7 cellular contexts compared by ENCODE assay signal in the genomic region with DNA sequence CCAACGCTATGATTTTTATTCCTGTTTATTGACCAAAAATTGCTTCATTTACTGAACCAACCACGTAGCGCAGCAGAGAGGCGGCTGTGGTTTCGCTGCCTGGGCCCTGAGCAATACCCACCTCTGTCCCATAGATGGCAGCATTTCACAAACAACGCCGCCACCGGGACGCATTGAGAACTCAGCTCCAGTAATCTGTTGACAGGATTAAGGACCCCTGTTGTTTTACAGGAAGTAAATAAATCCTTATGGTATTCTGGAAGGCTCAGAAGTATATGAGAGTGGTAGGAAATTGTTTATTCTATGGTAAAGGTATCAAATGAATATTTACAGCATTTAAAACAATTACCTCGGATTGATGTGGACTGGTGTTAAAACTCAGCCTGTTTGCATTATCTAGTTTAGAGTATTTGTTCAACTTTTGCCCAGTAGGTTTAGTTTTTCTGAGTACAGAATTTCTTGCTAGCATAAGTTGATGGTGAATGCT.
DNase-seq lines count a peak whose midpoint lies in the region; ATAC-seq, FAIRE-seq and TF ChIP-seq lines count a peak whose summit lies in the region.

No MANE protein-coding gene starts in this region.

- no peak overlapping the region for H3K4me2 ChIP-seq in SK-N-SH

- H2AFZ ChIP-seq in SK-N-SH (ENCODE audit: low read depth): no peak overlapping the region

- peak overlapping the region in 1 of 2 experiments; percentile 16; a peak in 1 of 4 replicates for H3K4me3 ChIP-seq in SK-N-SH (ENCODE audit: low read depth in 2 of 2, low read length in 1 of 2)
- peak overlapping the region; percentile 30 for H3K4me3 ChIP-seq in adipocyte (ENCODE audit: low read length)
- H3K4me3 ChIP-seq in left ventricle myocardium inferior: no peak overlapping the region

- no peaks in the 10 kb centered on the region for H3K9me2 ChIP-seq in SK-N-SH

- peak; percentile 84 for TF ChIP-seq RAD21 in SK-N-SH (IDR thresholded peaks at IDR 0.05; ENCODE audit: low read length)

- H4K20me1 ChIP-seq in SK-N-SH (ENCODE audit: insufficient read depth): no peaks in the 10 kb centered on the region

- no peaks in the 10 kb centered on the region for H3K36me3 ChIP-seq in SK-N-SH (replicated peaks in 1 of 2; ENCODE audit: control insufficient read depth in 1 of 2, insufficient read depth in 2 of 2, low read length in 1 of 2)
- no peaks in the 10 kb centered on the region for H3K36me3 ChIP-seq in adipocyte (ENCODE audit: control insufficient read depth, insufficient read depth, low read length, severe bottlenecking)
- H3K36me3 ChIP-seq in left ventricle myocardium inferior: no peaks in the 10 kb centered on the region

- intact Hi-C loops in left ventricle myocardium inferior (cut with micrococcal nuclease): loop anchor here (10.0 kb wide), 1 partner anchor 1452 kb away; no protein-coding TSS in a partner anchor

- TF ChIP-seq POLR2A in GM12892 (IDR thresholded peaks at IDR 0.05; ENCODE audit: low read depth, low read length): no peak

- peak; percentile 19 for DNase-seq in GM12892 (ENCODE audit: insufficient read length)
- peak; percentile 79 for DNase-seq in NAMALWA (ENCODE audit: low spot score)
- peak; percentile 67 for DNase-seq in SK-N-SH
- DNase-seq in adipocyte (ENCODE audit: low read depth): peak; percentile 88
- peak; percentile 37 for DNase-seq in left ventricle myocardium inferior
- DNase-seq in retina: peak; percentile 87

- H3K27me3 ChIP-seq in SK-N-SH (ENCODE audit: insufficient read depth) (no peaks in the 10 kb centered on the region), adipocyte (replicated peaks; ENCODE audit: control insufficient read depth, insufficient read depth, low read length) (no peaks in the 10 kb centered on the region), left ventricle myocardium inferior (ENCODE audit: low read depth) (peaks cover 28% of the 10 kb centered on the region)

- POLR2A ChIA-PET in SK-N-SH (lab: Yijun Ruan, JAX): no interaction called here

- no peak overlapping the region for H3K27ac ChIP-seq in SK-N-SH (ENCODE audit: low read depth in 2 of 2, low read length in 1 of 2)
- H3K27ac ChIP-seq in left ventricle myocardium inferior (replicated peaks): no peak overlapping the region

- peak; percentile 98 for ATAC-seq in HG02588 (IDR thresholded peaks at IDR 0.05; ENCODE audit: unreplicated experiment)

- no peaks in the 10 kb centered on the region for H3F3A ChIP-seq in SK-N-SH (replicated peaks; ENCODE audit: insufficient read depth)

- TF ChIP-seq EP300 in SK-N-SH (IDR thresholded peaks at IDR 0.05; ENCODE audit: borderline replicate concordance in 1 of 2, low read depth in 1 of 2, low read length in 1 of 2): no peak

- no peaks in the 10 kb centered on the region for H3K9me3 ChIP-seq in SK-N-SH
- no peaks in the 10 kb centered on the region for H3K9me3 ChIP-seq in adipocyte (ENCODE audit: control insufficient read depth, low read length)
- peaks cover 5% of the 10 kb centered on the region for H3K9me3 ChIP-seq in left ventricle myocardium inferior (replicated peaks)

- TF ChIP-seq CTCF in SK-N-SH (IDR thresholded peaks at IDR 0.05): peak; percentile 98
- TF ChIP-seq CTCF in left ventricle myocardium inferior (IDR thresholded peaks at IDR 0.05; ENCODE audit: borderline replicate concordance): peak; percentile 96

- 3% methylated on average over 10 of the region's 10 CpGs for WGBS in SK-N-SH (ENCODE audit: low lambda C conversion rate)

- peak; percentile 79 for FAIRE-seq in GM12892 (lab: Jason Lieb, UNC)

- no peaks in the 10 kb centered on the region; a peak in 1 of 4 replicates for H3K4me1 ChIP-seq in SK-N-SH (ENCODE audit: control insufficient read depth in 1 of 2, insufficient read depth in 2 of 2, low read depth in 1 of 2, low read length in 1 of 2)
- peaks cover 3% of the 10 kb centered on the region for H3K4me1 ChIP-seq in adipocyte (ENCODE audit: control insufficient read depth, insufficient read depth, low read length)
- H3K4me1 ChIP-seq in left ventricle myocardium inferior: no peaks in the 10 kb centered on the region

- no peaks in the 10 kb centered on the region for H3K79me2 ChIP-seq in SK-N-SH (ENCODE audit: insufficient read depth)

- CTCF ChIA-PET in SK-N-SH (lab: Yijun Ruan, JAX): interaction anchor here (0.6 to 3.7 kb wide), 37 partner anchors 10 to 1483 kb away, joined by 3 to 34 read pairs (median 4); no protein-coding TSS in a partner anchor

- H3K9ac ChIP-seq in SK-N-SH (no peak overlapping the region), adipocyte (ENCODE audit: low read length) (no peak overlapping the region)

TF ChIP-seq in SK-N-SH, 30 proteins besides CTCF, POLR2A, EP300 and RAD21:
- TF ChIP-seq SMC3 (IDR thresholded peaks at IDR 0.05; ENCODE audit: low read depth, low read length) (peak; percentile 71), TEAD4 (IDR thresholded peaks at IDR 0.05; ENCODE audit: borderline replicate concordance, insufficient read depth) (no peak)
TF ChIP-seq in SK-N-SH: peak in this region for 1.

Comparison
In these comparisons a context has a peak if more than half of its experiments do, and no peak if none do; other contexts are left out.
1. DNase-seq: peak in every context shown above with its lines; median percentile 88 in adipocyte; 87 in retina; 79 in NAMALWA; 67 in SK-N-SH; 37 in left ventricle myocardium inferior; 19 in GM12892.